Comparison of ENCODE assay signal across 8 cellular contexts in genomic region chr12:95700316-95700785, GRCh38.
DNase-seq lines count a peak whose midpoint lies in the region; FAIRE-seq and TF ChIP-seq lines count a peak whose summit lies in the region.

No MANE protein-coding gene starts in this region.

- no peak for TF ChIP-seq POLR2A in ovary (IDR thresholded peaks at IDR 0.05)

- H3K4me3 ChIP-seq in MM.1S (ENCODE audit: low read length): no peak overlapping the region
- H3K4me3 ChIP-seq in ovary: no peak overlapping the region

- no peaks in the 10 kb centered on the region for H3K9me2 ChIP-seq in MM.1S (replicated peaks; ENCODE audit: insufficient read depth, low read length)

- H2AFZ ChIP-seq in MM.1S (ENCODE audit: low read length): no peak overlapping the region

- H3K27me3 ChIP-seq in MM.1S (replicated peaks; ENCODE audit: insufficient read depth, low read length) (peaks cover 61% of the 10 kb centered on the region), ovary (no peaks in the 10 kb centered on the region)

- H3K4me1 ChIP-seq in MM.1S (ENCODE audit: low read length) (peaks cover 22% of the 10 kb centered on the region), ovary (ENCODE audit: insufficient read depth) (peaks cover 2% of the 10 kb centered on the region)

- peak; percentile 98 for FAIRE-seq in GM18507 (lab: Jason Lieb, UNC)

- no peak for TF ChIP-seq EP300 in ovary (IDR thresholded peaks at IDR 0.05)

- H3K4me2 ChIP-seq in MM.1S (ENCODE audit: low read depth, low read length): peak overlapping the region; percentile 58

- no peak for TF ChIP-seq CTCF in MM.1S (IDR thresholded peaks at IDR 0.05; ENCODE audit: low read length)
- TF ChIP-seq CTCF in ovary (IDR thresholded peaks at IDR 0.05): no peak

- DNase-seq in GM18507 (ENCODE audit: extremely low spot score, insufficient read length, low read depth) (peak; percentile 39), GOT3 (lab: John Stamatoyannopoulos, UW) (peak; percentile 28), MM.1S (peak; percentile 89), kidney glomerular epithelial cell (lab: John Stamatoyannopoulos, UW) (peak; percentile 72), mesenteric fat pad (ENCODE audit: low spot score) (no peak), cerebellar nuclear complex (lab: John Stamatoyannopoulos, UW) (no peak), activated gamma-delta T cell (lab: John Stamatoyannopoulos, UW) (no peak), ovary (no peak)

- no peaks in the 10 kb centered on the region; the same call in 1 of the 2 replicates for H4K20me1 ChIP-seq in MM.1S (ENCODE audit: insufficient read depth, low read length)

- peaks cover 18% of the 10 kb centered on the region for H3F3A ChIP-seq in MM.1S (ENCODE audit: insufficient read depth, low read length)

- H3K36me3 ChIP-seq in MM.1S (replicated peaks; ENCODE audit: insufficient read depth, low read length): no peaks in the 10 kb centered on the region
- H3K36me3 ChIP-seq in ovary: no peaks in the 10 kb centered on the region

- 32 to 47% (median 37%) methylated on average over 7 of the region's 7 CpGs for WGBS in ovary, 3 donors

- intact Hi-C loops in ovary (cut with DNase I): no loop called here

- H3K27ac ChIP-seq in MM.1S (ENCODE audit: low read length) (peak overlapping the region; percentile 11; the same call in 1 of the 2 replicates), ovary (no peak overlapping the region)

- H3K9ac ChIP-seq in MM.1S (ENCODE audit: low read length): no peak overlapping the region

- H3K9me3 ChIP-seq in MM.1S (replicated peaks; ENCODE audit: insufficient read depth, low read length) (no peaks in the 10 kb centered on the region), ovary (no peaks in the 10 kb centered on the region)

- no peaks in the 10 kb centered on the region for H3K79me2 ChIP-seq in MM.1S (ENCODE audit: low read length)

Comparison
In these comparisons a context has a peak if more than half of its experiments do, and no peak if none do; other contexts are left out.
1. DNase-seq: peak in GM18507 (single experiment), GOT3 (single experiment), MM.1S (single experiment) and kidney glomerular epithelial cell (single experiment); none in mesenteric fat pad (single experiment), cerebellar nuclear complex (0 of 2), activated gamma-delta T cell (single experiment) and ovary (0 of 5).